21 cellular contexts compared by ENCODE assay signal in genomic region chr1:165662186-165662585, GRCh38.
"Had no signal": no experiment of that assay in that cellular context is flagged by ENCODE, and none has a peak within 500 bp of the region (broad histone marks: within the 10 kb centered on the region; RNA-seq: fewer than 3 reads in every experiment).

No MANE protein-coding gene starts in this region.

- H3K4me3 Mint-ChIP-seq: activated B cell treated with CpG ODN at 0.5 μM for 24 hours; activated CD4-positive, alpha-beta memory T cell treated with anti-CD3 and anti-CD28 coated beads for 36 hours; activated naive CD4-positive, alpha-beta T cell treated with anti-CD3 and anti-CD28 coated beads, Interleukin-2, amount 50 U/mL, for 24 hours; immature natural killer cell; natural killer cell treated with Interleukin-12 subunit alpha and Interleukin-12 subunit beta and Interleukin-15 and Interleukin-18, amount 100 ng/mL, for 72 hours; stimulated activated naive CD8-positive, alpha-beta T cell treated with anti-CD3 and anti-CD28 coated beads, Interleukin-15, Interleukin-2, amounts not matched to agents 100 ng/mL and 50 ng/mL, for 24 hours; T-helper 1 cell treated with Interleukin-12 subunit alpha and Interleukin-12 subunit beta and Interleukin-4 antibody, amounts not matched to agents 30 μg/mL and 1 μg/mL, for 36 hours had no signal

- DNase-seq: activated B cell treated with CpG ODN at 0.5 μM for 24 hours; activated CD4-positive, alpha-beta memory T cell treated with anti-CD3 and anti-CD28 coated beads for 36 hours; activated CD4-positive, alpha-beta T cell treated with anti-CD3 and anti-CD28 coated beads for 4 hours; activated gamma-delta T cell treated with Interleukin-2 at 50 U/mL for 16 hours; amniotic stem cell; erythroblast; foreskin keratinocyte; immature natural killer cell; left lung; ovary; psoas muscle; stimulated activated CD4-positive, alpha-beta T cell treated with anti-CD3 and anti-CD28 coated beads, Interleukin-12 subunit alpha, Interleukin-12 subunit beta, amount 100 ng/mL, for 4 hours; stimulated activated CD4-positive, alpha-beta T cell treated with anti-CD3 and anti-CD28 coated beads, Interleukin-4, amount 100 ng/mL, for 4 hours; T1000; tibial artery had no signal

- ATAC-seq: foreskin keratinocyte; left lung; natural killer cell treated with Interleukin-12 subunit alpha and Interleukin-12 subunit beta and Interleukin-15 and Interleukin-18, amount 100 ng/mL, for 72 hours; psoas muscle had no signal

- H3K36me3 ChIP-seq: ovary had no signal

- H3K27ac ChIP-seq: foreskin keratinocyte, left lung, ovary, psoas muscle, right atrium auricular region, tibial artery had no signal

- H3K4me3 ChIP-seq: left lung, lung, ovary, psoas muscle, right atrium auricular region, tibial artery had no signal

- H3K27ac Mint-ChIP-seq: activated B cell treated with CpG ODN at 0.5 μM for 24 hours; activated CD4-positive, alpha-beta memory T cell treated with anti-CD3 and anti-CD28 coated beads for 36 hours; natural killer cell treated with Interleukin-12 subunit alpha and Interleukin-12 subunit beta and Interleukin-15 and Interleukin-18, amount 100 ng/mL, for 72 hours; stimulated activated naive CD8-positive, alpha-beta T cell treated with anti-CD3 and anti-CD28 coated beads, Interleukin-15, Interleukin-2, amounts not matched to agents 100 ng/mL and 50 ng/mL, for 24 hours; T-helper 1 cell treated with Interleukin-12 subunit alpha and Interleukin-12 subunit beta and Interleukin-4 antibody, amounts not matched to agents 30 μg/mL and 1 μg/mL, for 36 hours had no signal

- H3K9me3 Mint-ChIP-seq: activated B cell treated with CpG ODN at 0.5 μM for 24 hours; activated CD4-positive, alpha-beta memory T cell treated with anti-CD3 and anti-CD28 coated beads for 36 hours; activated naive CD4-positive, alpha-beta T cell treated with anti-CD3 and anti-CD28 coated beads, Interleukin-2, amount 50 U/mL, for 24 hours; stimulated activated naive CD8-positive, alpha-beta T cell treated with anti-CD3 and anti-CD28 coated beads, Interleukin-15, Interleukin-2, amounts not matched to agents 100 ng/mL and 50 ng/mL, for 24 hours; T-helper 1 cell treated with Interleukin-12 subunit alpha and Interleukin-12 subunit beta and Interleukin-4 antibody, amounts not matched to agents 30 μg/mL and 1 μg/mL, for 36 hours had no signal

- H3K9me3 ChIP-seq: left lung, ovary, psoas muscle, right atrium auricular region, tibial artery had no signal

- H3K4me1 Mint-ChIP-seq: activated naive CD4-positive, alpha-beta T cell treated with anti-CD3 and anti-CD28 coated beads, Interleukin-2, amount 50 U/mL, for 24 hours had no signal

- H3K4me1 ChIP-seq: foreskin keratinocyte, tibial artery had no signal

- H3K27me3 Mint-ChIP-seq: activated B cell treated with CpG ODN at 0.5 μM for 24 hours; activated CD4-positive, alpha-beta memory T cell treated with anti-CD3 and anti-CD28 coated beads for 36 hours; activated naive CD4-positive, alpha-beta T cell treated with anti-CD3 and anti-CD28 coated beads, Interleukin-2, amount 50 U/mL, for 24 hours; natural killer cell treated with Interleukin-12 subunit alpha and Interleukin-12 subunit beta and Interleukin-15 and Interleukin-18, amount 100 ng/mL, for 72 hours; stimulated activated naive CD8-positive, alpha-beta T cell treated with anti-CD3 and anti-CD28 coated beads, Interleukin-15, Interleukin-2, amounts not matched to agents 100 ng/mL and 50 ng/mL, for 24 hours had no signal

- H3K27me3 ChIP-seq: foreskin keratinocyte, left lung, ovary, right atrium auricular region, tibial artery had no signal
